19 cellular contexts compared by ENCODE assay signal in the genomic region with DNA sequence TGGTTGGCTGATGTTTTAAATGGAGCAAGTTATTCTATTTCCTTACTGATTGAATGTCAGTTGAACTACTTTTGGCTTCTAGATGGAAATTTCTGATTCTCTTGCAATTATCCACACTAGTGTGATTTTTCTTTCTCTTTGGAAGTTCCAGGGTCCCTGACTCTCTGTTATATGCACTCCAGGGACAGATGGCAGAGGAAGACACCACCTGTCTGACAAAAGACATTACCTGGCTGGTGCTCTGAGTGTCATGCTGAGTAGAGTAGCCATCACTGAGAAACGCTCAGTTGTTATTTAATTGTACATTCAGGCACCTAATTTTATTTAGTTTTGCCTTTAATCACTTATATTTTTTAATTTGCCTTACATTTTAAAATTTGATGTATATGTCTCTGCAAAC.
"Had no signal": no experiment of that assay in that cellular context is flagged by ENCODE, and none has a peak within 500 bp of the region (broad histone marks: within the 10 kb centered on the region; RNA-seq: fewer than 3 reads in every experiment).

No MANE protein-coding gene starts in this region.

- ATAC-seq: foreskin keratinocyte; gastroesophageal sphincter; heart left ventricle; left lobe of liver; natural killer cell; psoas muscle; stimulated activated effector memory CD8-positive, alpha-beta T cell treated with anti-CD3 and anti-CD28 coated beads, Interleukin-12 subunit alpha, Interleukin-12 subunit beta, amount 100 ng/mL, for 72 hours had no signal

- DNase-seq: effector CD8-positive, alpha-beta T cell; endodermal cell; foreskin keratinocyte; heart left ventricle; kidney; natural killer cell; occipital lobe; ovary; posterior cingulate gyrus; psoas muscle; right cardiac atrium; sigmoid colon; stimulated activated CD4-positive, alpha-beta T cell treated with anti-CD3 and anti-CD28 coated beads, Interleukin-2, amount 100 ng/mL, for 24 hours; stimulated activated CD4-positive, alpha-beta T cell treated with anti-CD3 and anti-CD28 coated beads, Interleukin-4, amount 100 ng/mL, for 24 hours; stimulated activated naive CD4-positive, alpha-beta T cell treated with Interleukin-2 at 50 U/mL for 16 hours; stomach had no signal
